Comparison of ENCODE assay signal across 26 cellular contexts in genomic region chr1:45976623-45977022, GRCh38.
"Had no signal": no experiment of that assay in that cellular context is flagged by ENCODE, and none has a peak within 500 bp of the region (broad histone marks: within the 10 kb centered on the region; RNA-seq: fewer than 3 reads in every experiment).

No MANE protein-coding gene starts in this region.

- H3K9me3 Mint-ChIP-seq: naive B cell; natural killer cell treated with Interleukin-12 subunit alpha and Interleukin-12 subunit beta and Interleukin-15 and Interleukin-18, amount 100 ng/mL, for 72 hours; stimulated activated memory B cell treated with anti-CD40 and anti-IgM and Interleukin-4, amounts not matched to agents 10 μg/mL and 1 μg/mL and 100 μg/mL, for 72 hours had no signal

- H3K27ac Mint-ChIP-seq: memory B cell; naive B cell; natural killer cell treated with Interleukin-12 subunit alpha and Interleukin-12 subunit beta and Interleukin-15 and Interleukin-18, amount 100 ng/mL, for 72 hours; stimulated activated memory B cell treated with anti-CD40 and anti-IgM and Interleukin-4, amounts not matched to agents 10 μg/mL and 1 μg/mL and 100 μg/mL, for 72 hours had no signal

- DNase-seq: dermis blood vessel endothelial cell; effector memory CD4-positive, alpha-beta T cell; foreskin keratinocyte; glutamatergic neuron; hypothalamus; naive B cell; sigmoid colon; stimulated activated CD4-positive, alpha-beta T cell treated with anti-CD3 and anti-CD28 coated beads, Interleukin-2, amount 100 ng/mL, for 24 hours; stimulated activated CD4-positive, alpha-beta T cell treated with anti-CD3 and anti-CD28 coated beads, Interleukin-4, amount 100 ng/mL, for 4 hours; stimulated activated naive CD8-positive, alpha-beta T cell treated with anti-CD3 and anti-CD28 coated beads, Interleukin-15, Interleukin-2, amounts not matched to agents 100 U/mL and 50 U/mL, for 24 hours; substantia nigra; testis; tibial artery; upper lobe of right lung; uterus had no signal

- H3K36me3 Mint-ChIP-seq: natural killer cell treated with Interleukin-12 subunit alpha and Interleukin-12 subunit beta and Interleukin-15 and Interleukin-18, amount 100 ng/mL, for 72 hours had no signal

- H3K36me3 ChIP-seq: sigmoid colon, upper lobe of right lung, uterus had no signal

- H3K27me3 Mint-ChIP-seq: memory B cell; naive B cell; natural killer cell treated with Interleukin-12 subunit alpha and Interleukin-12 subunit beta and Interleukin-15 and Interleukin-18, amount 100 ng/mL, for 72 hours; progenitor cell of endocrine pancreas; stimulated activated memory B cell treated with anti-CD40 and anti-IgM and Interleukin-4, amounts not matched to agents 10 μg/mL and 1 μg/mL and 100 μg/mL, for 72 hours had no signal

- H3K4me1 ChIP-seq: foreskin keratinocyte, parathyroid adenoma, right atrium auricular region, testis, tibial artery, upper lobe of right lung, uterus had no signal

- H3K27ac ChIP-seq: coronary artery, esophagus muscularis mucosa, foreskin keratinocyte, neutrophil, parathyroid adenoma, right atrium auricular region, sigmoid colon, testis, tibial artery, upper lobe of right lung, uterus had no signal

- H3K27me3 ChIP-seq: esophagus muscularis mucosa, foreskin keratinocyte, neutrophil, right atrium auricular region, sigmoid colon, testis, tibial artery, upper lobe of right lung, uterus had no signal

- H3K4me3 Mint-ChIP-seq: memory B cell; naive B cell; natural killer cell treated with Interleukin-12 subunit alpha and Interleukin-12 subunit beta and Interleukin-15 and Interleukin-18, amount 100 ng/mL, for 72 hours; neural crest cell; stimulated activated memory B cell treated with anti-CD40 and anti-IgM and Interleukin-4, amounts not matched to agents 10 μg/mL and 1 μg/mL and 100 μg/mL, for 72 hours had no signal

- H3K4me1 Mint-ChIP-seq: memory B cell; naive B cell; neural crest cell; stimulated activated memory B cell treated with anti-CD40 and anti-IgM and Interleukin-4, amounts not matched to agents 10 μg/mL and 1 μg/mL and 100 μg/mL, for 72 hours had no signal

- H3K4me3 ChIP-seq: coronary artery, esophagus muscularis mucosa, lung, right atrium auricular region, sigmoid colon, testis, tibial artery, upper lobe of right lung, uterus had no signal

- H3K9me3 ChIP-seq: neutrophil, sigmoid colon, testis, upper lobe of right lung, uterus had no signal
